25 cellular contexts compared by ENCODE assay signal in genomic region chr5:176918613-176919012, GRCh38. TPM values are rescaled to one million over a fixed set of nuclear protein-coding genes. Genes with fewer than 3 reads are reported as not detected.
"Had no signal": no experiment of that assay in that cellular context is flagged by ENCODE, and none has a peak within 500 bp of the region (broad histone marks: within the 10 kb centered on the region; RNA-seq: fewer than 3 reads in every experiment).

No MANE protein-coding gene starts in this region.

- H3K9ac ChIP-seq: neural progenitor cell had no signal

- H3K27ac ChIP-seq: lower lobe of right lung, neural progenitor cell, neutrophil, ovary, right atrium auricular region, spleen, tibial nerve, uterus had no signal

- H3K27me3 ChIP-seq: neural progenitor cell, neutrophil, ovary, right atrium auricular region, spleen, tibial nerve, uterus had no signal

- DNase-seq: hippocampal formation; kidney glomerular epithelial cell; left cardiac atrium; lower lobe of right lung; mammary epithelial cell; mesendoderm; naive B cell; natural killer cell; nephron progenitor cell; occipital lobe; ovary; small intestine; spleen; stimulated activated CD4-positive, alpha-beta T cell treated with anti-CD3 and anti-CD28 coated beads, Interleukin-4, amount 100 ng/mL, for 24 hours; stimulated activated naive CD4-positive, alpha-beta T cell; uterus had no signal

- FAIRE-seq: keratinocyte, small intestine had no signal

- H3K4me1 ChIP-seq: lower lobe of right lung, right atrium auricular region, spleen, tibial nerve, uterus had no signal

- H3K4me3 ChIP-seq: lower lobe of right lung, neural progenitor cell, ovary, right atrium auricular region, spleen, tibial nerve, uterus had no signal

- H3K36me3 ChIP-seq: neural progenitor cell, neutrophil, ovary, uterus had no signal

- H3K4me2 ChIP-seq: neural progenitor cell had no signal

- ATAC-seq: left cardiac atrium; left lobe of liver; lower lobe of right lung; natural killer cell; sciatic nerve; stimulated activated effector memory CD8-positive, alpha-beta T cell treated with anti-CD3 and anti-CD28 coated beads, Interleukin-12 subunit alpha, Interleukin-12 subunit beta, amount 100 ng/mL, for 72 hours had no signal

- H2AFZ ChIP-seq: neural progenitor cell had no signal

- H3K9me3 ChIP-seq: lower lobe of right lung, neutrophil, ovary, right atrium auricular region, spleen, tibial nerve, uterus had no signal

RNA-seq across cellular contexts. Expression of gene HK3, which starts 19.5 kb away (rescaled TPM):
- total RNA-seq: mammary epithelial cell, progenitor cell of endocrine pancreas had no signal
- polyA plus RNA-seq: keratinocyte had no signal
